In the genomic region with DNA sequence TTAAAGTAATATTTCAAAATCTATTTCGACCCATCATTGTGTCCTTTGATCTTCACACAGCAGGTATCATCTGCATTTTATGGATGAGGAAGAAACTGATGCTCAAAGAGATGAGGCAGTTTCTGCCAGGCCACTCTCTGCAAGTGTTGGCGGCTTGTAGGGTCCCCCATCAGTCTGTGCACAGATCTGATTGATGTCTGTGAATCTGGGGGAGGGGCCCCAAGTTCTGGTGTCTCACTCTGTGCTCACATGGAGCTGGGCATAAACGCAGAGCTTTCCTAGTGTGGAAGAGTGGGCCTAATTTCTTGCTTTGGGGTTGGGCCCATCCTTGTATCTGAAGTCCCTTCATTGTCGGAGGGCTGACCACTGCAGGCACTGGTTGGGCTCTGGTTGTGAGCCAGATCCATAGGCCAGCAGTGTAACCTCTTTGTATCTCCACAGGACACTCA, we compare ENCODE assay signal across 8 cellular contexts. TPM values are rescaled to one million over a fixed set of nuclear protein-coding genes. Genes with fewer than 3 reads are reported as not detected.
DNase-seq lines count a peak whose midpoint lies in the region; ATAC-seq, FAIRE-seq and TF ChIP-seq lines count a peak whose summit lies in the region.

No MANE protein-coding gene starts in this region.

- no peak for ATAC-seq in HG03097 (IDR thresholded peaks at IDR 0.05; ENCODE audit: low FRiP score, unreplicated experiment)
- ATAC-seq in HG02884 (IDR thresholded peaks at IDR 0.05; ENCODE audit: unreplicated experiment): no peak

- H3K4me1 ChIP-seq in SJCRH30: peaks cover 8% of the 10 kb centered on the region

- no peaks in the 10 kb centered on the region for H3K9me3 ChIP-seq in SJCRH30 (replicated peaks)

- H3K27me3 ChIP-seq in SJCRH30: no peaks in the 10 kb centered on the region

- peak; percentile 40 for FAIRE-seq in GM12892 (lab: Jason Lieb, UNC)

- peaks cover 48% of the 10 kb centered on the region for H3K36me3 ChIP-seq in SJCRH30

- DNase-seq in GM12892 (ENCODE audit: insufficient read length) (no peak), SJCRH30 (no peak), fibroblast of the aortic adventitia (ENCODE audit: low read depth) (no peak), retinal pigment epithelial cell (ENCODE audit: low read depth) (no peak), DMS153 treated with DMSO at 0.1 percent for 48 hours (lab: John Stamatoyannopoulos, UW; ENCODE audit: unreplicated experiment) (no peak), G401 (ENCODE audit: low spot score) (no peak)

- H3K27ac ChIP-seq in SJCRH30: no peak overlapping the region; the same call in 1 of the 2 replicates

- in situ Hi-C loops in G401 (cut with HindIII; ENCODE audit: low sequenced_read_pairs): no loop called here

- TF ChIP-seq CTCF in fibroblast of the aortic adventitia (IDR thresholded peaks at IDR 0.05; ENCODE audit: insufficient read depth, low read length) (no peak), retinal pigment epithelial cell (conservative IDR thresholded peaks at IDR 0.05; ENCODE audit: low read depth, low read length) (no peak)

- no peak for TF ChIP-seq POLR2A in GM12892 (IDR thresholded peaks at IDR 0.05; ENCODE audit: low read depth, low read length)

- H3K4me3 ChIP-seq in SJCRH30 (peak overlapping the region; percentile 84), fibroblast of the aortic adventitia (ENCODE audit: low read depth, low read length) (peak overlapping the region; percentile 71), retinal pigment epithelial cell (ENCODE audit: low read length) (peak overlapping the region; percentile 86)

RNA-seq across cellular contexts. Expression of a gene that starts 1.6 kb away (rescaled TPM):
- 33.0 TPM for polyA plus RNA-seq in GM12892 (2012; ENCODE audit: missing spikeins)
- 23.6 and 28.3 TPM in 2 replicates for total RNA-seq in SJCRH30 (2014; rRNA removed; shearing (Covaris generic))
- 18.4 and 28.7 TPM in 2 replicates for total RNA-seq in fibroblast of the aortic adventitia (ENCODE audit: low replicate concordance)
- total RNA-seq in G401 (2014; rRNA removed; shearing (Covaris generic)): 22.4 and 55.8 TPM in 2 replicates

RNA-seq across cellular contexts. Expression of a gene that starts 2.7 kb away (rescaled TPM):
- 257 TPM for polyA plus RNA-seq in GM12892 (2012; ENCODE audit: missing spikeins)
- total RNA-seq in SJCRH30 (2014; rRNA removed; shearing (Covaris generic)): 624 and 627 TPM in 2 replicates
- 160 and 191 TPM in 2 replicates for total RNA-seq in fibroblast of the aortic adventitia (ENCODE audit: low replicate concordance)
- total RNA-seq in G401 (2014; rRNA removed; shearing (Covaris generic)): 883 and 1,003 TPM in 2 replicates

RNA-seq across cellular contexts. Expression of a gene that starts 13.0 kb away (rescaled TPM):
- polyA plus RNA-seq in GM12892 (2012; ENCODE audit: missing spikeins): 9.0 TPM
- total RNA-seq in SJCRH30 (2014; rRNA removed; shearing (Covaris generic)): 13.6 and 16.4 TPM in 2 replicates
- 8.7 and 12.7 TPM in 2 replicates for total RNA-seq in fibroblast of the aortic adventitia (ENCODE audit: low replicate concordance)
- 5.1 and 7.8 TPM in 2 replicates for total RNA-seq in G401 (2014; rRNA removed; shearing (Covaris generic))

RNA-seq across cellular contexts. Expression of a gene that starts 32.3 kb away (rescaled TPM):
- polyA plus RNA-seq in GM12892 (2012; ENCODE audit: missing spikeins): not detected
- not detected in 2 replicates for total RNA-seq in SJCRH30 (2014; rRNA removed; shearing (Covaris generic))
- total RNA-seq in fibroblast of the aortic adventitia (ENCODE audit: low replicate concordance): 0.45 TPM in 1 of 2 replicates, not detected in the other
- not detected in 2 replicates for total RNA-seq in G401 (2014; rRNA removed; shearing (Covaris generic))

RNA-seq across cellular contexts. Expression of a gene that starts 38.6 kb away (rescaled TPM):
- polyA plus RNA-seq in GM12892 (2012; ENCODE audit: missing spikeins): 19.9 TPM
- total RNA-seq in SJCRH30 (2014; rRNA removed; shearing (Covaris generic)): 30.0 and 39.3 TPM in 2 replicates
- 22.0 and 29.0 TPM in 2 replicates for total RNA-seq in fibroblast of the aortic adventitia (ENCODE audit: low replicate concordance)
- 21.5 and 22.0 TPM in 2 replicates for total RNA-seq in G401 (2014; rRNA removed; shearing (Covaris generic))
